19 cellular contexts compared by ENCODE assay signal in genomic region chr13:97430296-97430695, GRCh38. TPM values are rescaled to one million over a fixed set of nuclear protein-coding genes. Genes with fewer than 3 reads are reported as not detected.
DNase-seq lines count a peak whose midpoint lies in the region; ATAC-seq and TF ChIP-seq lines count a peak whose summit lies in the region.
"Had no signal": no experiment of that assay in that cellular context is flagged by ENCODE, and none has a peak within 500 bp of the region (broad histone marks: within the 10 kb centered on the region; RNA-seq: fewer than 3 reads in every experiment).

No MANE protein-coding gene starts in this region.

- in situ Hi-C loops in GM23248 (cut with MboI), result no loop called here

- no peaks in the 10 kb centered on the region for H3K9me3 ChIP-seq in GM23248 (ENCODE audit: low read depth)
- no peaks in the 10 kb centered on the region for H3K9me3 ChIP-seq in endocrine pancreas (ENCODE audit: control insufficient read depth, low read length)
- no peaks in the 10 kb centered on the region for H3K9me3 ChIP-seq in sigmoid colon
- H3K9me3 ChIP-seq in breast epithelium, result no peaks in the 10 kb centered on the region
- H3K9me3 ChIP-seq: gastroesophageal sphincter, lower lobe of right lung had no signal

- H4K20me1 ChIP-seq in GM23248 (ENCODE audit: insufficient read depth), result no peaks in the 10 kb centered on the region

- H3K9ac ChIP-seq in GM23248 (peak overlapping the region; percentile 80), endocrine pancreas (ENCODE audit: control insufficient read depth, insufficient read depth, low read length) (peak overlapping the region; percentile 11)

- H3K36me3 ChIP-seq in GM23248 (ENCODE audit: low read depth) (no peaks in the 10 kb centered on the region), endocrine pancreas (ENCODE audit: control insufficient read depth, insufficient read depth, low read length) (no peaks in the 10 kb centered on the region), sigmoid colon (no peaks in the 10 kb centered on the region), breast epithelium (no peaks in the 10 kb centered on the region)
- H3K36me3 ChIP-seq: gastroesophageal sphincter, lower lobe of right lung had no signal

- H3K79me2 ChIP-seq in GM23248 (ENCODE audit: insufficient read depth), result peaks cover 8% of the 10 kb centered on the region

- 47 to 50% methylated on average over 4 of the region's 4 CpGs for WGBS in GM23248 (ENCODE audit: low coverage in 1 of 2, low lambda C conversion rate in 2 of 2, missing lambda C conversion rate in 2 of 2), 2 experiments
- 39 to 70% methylated on average over 4 of the region's 4 CpGs for WGBS in sigmoid colon, 2 donors

- TF ChIP-seq CTCF in sigmoid colon (IDR thresholded peaks at IDR 0.05) (no peak), breast epithelium (IDR thresholded peaks at IDR 0.05) (no peak)

- H3F3A ChIP-seq in GM23248 (ENCODE audit: insufficient read depth), result peaks cover 11% of the 10 kb centered on the region; the same call in 1 of the 2 replicates

- peak overlapping the region; percentile 89 for H3K4me2 ChIP-seq in GM23248 (ENCODE audit: unreplicated experiment)

- H2AFZ ChIP-seq in GM23248, result peak overlapping the region; percentile 92

- H3K27me3 ChIP-seq in GM23248 (replicated peaks; ENCODE audit: insufficient read depth), result no peaks in the 10 kb centered on the region
- H3K27me3 ChIP-seq in endocrine pancreas (ENCODE audit: control insufficient read depth, insufficient read depth, low read length), result no peaks in the 10 kb centered on the region
- no peaks in the 10 kb centered on the region for H3K27me3 ChIP-seq in sigmoid colon
- H3K27me3 ChIP-seq in breast epithelium, result no peaks in the 10 kb centered on the region
- H3K27me3 ChIP-seq: gastroesophageal sphincter had no signal

- no peak for TF ChIP-seq POLR2A in sigmoid colon (IDR thresholded peaks at IDR 0.05)
- no peak for TF ChIP-seq POLR2A in breast epithelium (IDR thresholded peaks at IDR 0.05)

- no peak for ATAC-seq in Right ventricle myocardium inferior
- ATAC-seq: gastroesophageal sphincter; lower lobe of right lung; naive thymus-derived CD8-positive, alpha-beta T cell had no signal

- TF ChIP-seq EP300 in sigmoid colon (IDR thresholded peaks at IDR 0.05), result no peak

- H3K27ac ChIP-seq in GM23248 (peak overlapping the region; percentile 67), sigmoid colon (peak overlapping the region; percentile 31 to 51 (median 46)), breast epithelium (no peak overlapping the region)
- H3K27ac ChIP-seq: lower lobe of right lung, RWPE1, WERI-Rb-1 had no signal

- H3K4me1 ChIP-seq in GM23248 (ENCODE audit: insufficient read depth) (peaks cover 14% of the 10 kb centered on the region), endocrine pancreas (ENCODE audit: control insufficient read depth, insufficient read depth, low read length) (peaks cover 9% of the 10 kb centered on the region), sigmoid colon (peaks cover 0 to 14% (median 5%) of the 10 kb centered on the region in 4 donors), breast epithelium (no peaks in the 10 kb centered on the region)

- peak overlapping the region; percentile 70 for H3K4me3 ChIP-seq in GM23248
- H3K4me3 ChIP-seq in endocrine pancreas (ENCODE audit: control insufficient read depth, insufficient read depth, low read length), result peak overlapping the region; percentile 86
- H3K4me3 ChIP-seq in sigmoid colon, result peak overlapping the region in 1 of 4 donors; percentile 11
- no peak overlapping the region for H3K4me3 ChIP-seq in breast epithelium

- DNase-seq in GM23248 (no peak), NCI-H748 treated with DMSO at 0.1 percent for 48 hours (lab: John Stamatoyannopoulos, UW) (peak; percentile 37), sigmoid colon (no peak), breast epithelium (ENCODE audit: low spot score in 2 of 2) (no peak), HuH-7.5 (ENCODE audit: low spot score) (no peak), Right ventricle myocardium inferior (ENCODE audit: missing footprints) (no peak)
- DNase-seq in effector CD4-positive, alpha-beta T cell, result no peak
- DNase-seq: activated CD8-positive, alpha-beta memory T cell treated with anti-CD3 and anti-CD28 coated beads for 24 hours; CD8-positive, alpha-beta memory T cell; lower lobe of right lung; naive thymus-derived CD8-positive, alpha-beta T cell; NCI-H187 treated with DMSO at 0.1 percent for 48 hours; NCI-H526 treated with DMSO at 0.1 percent for 48 hours; stimulated activated CD4-positive, alpha-beta T cell treated with anti-CD3 and anti-CD28 coated beads, Interleukin-15, amount 100 ng/mL, for 24 hours; T-helper 1 cell; WERI-Rb-1 had no signal

- no peaks in the 10 kb centered on the region for H3K9me2 ChIP-seq in GM23248 (ENCODE audit: insufficient read depth)

- intact Hi-C loops in sigmoid colon (cut with DNase I) (loop anchor here (5.0 kb wide), 5 partner anchors 73 to 1753 kb away; partner anchors contain the start of genes DNAJC3, MBNL2 and UGGT2), breast epithelium (cut with DNase I; ENCODE audit: low total_unique reads) (no loop called here), Right ventricle myocardium inferior (cut with DNase I) (loop anchor here (5.0 to 10.0 kb wide), 2 partner anchors 63 to 375 kb away; no protein-coding TSS in a partner anchor)

RNA-seq across cellular contexts. Expression of gene RAP2A, which starts 3.7 kb away (rescaled TPM):
- 22.3 and 23.9 TPM in 2 replicates for total RNA-seq in GM23248 (2014; rRNA removed; shearing (Covaris generic))
- polyA plus RNA-seq in GM23248 (2016; fragmentation: Nextera tagmentation; extraction: Ambion mirVana), result 3.4 and 3.8 TPM in 2 replicates
- 10 to 100 TPM; 17.9 to 27.7 (median 21.8) TPM for total RNA-seq in sigmoid colon
- 10 to 100 TPM in 2 of 3 donors, 1 to 10 TPM in 1; 8.0 to 14.8 (median 11.4) TPM for polyA plus RNA-seq in sigmoid colon
- total RNA-seq in breast epithelium, result 10 to 100 TPM; 19.0 to 32.8 (median 20.0) TPM
- 20.1 TPM for total RNA-seq in Right ventricle myocardium inferior

Comparison
In these comparisons a context has a peak if more than half of its experiments do, and no peak if none do; other contexts are left out.
1. H3K27ac ChIP-seq: peak in GM23248 (single experiment) and sigmoid colon (4 of 4); none in breast epithelium (0 of 2).
2. H3K4me3 ChIP-seq: peak in GM23248 (single experiment) and endocrine pancreas (single experiment); none in breast epithelium (0 of 3).